8 cellular contexts compared by ENCODE assay signal in the genomic region with DNA sequence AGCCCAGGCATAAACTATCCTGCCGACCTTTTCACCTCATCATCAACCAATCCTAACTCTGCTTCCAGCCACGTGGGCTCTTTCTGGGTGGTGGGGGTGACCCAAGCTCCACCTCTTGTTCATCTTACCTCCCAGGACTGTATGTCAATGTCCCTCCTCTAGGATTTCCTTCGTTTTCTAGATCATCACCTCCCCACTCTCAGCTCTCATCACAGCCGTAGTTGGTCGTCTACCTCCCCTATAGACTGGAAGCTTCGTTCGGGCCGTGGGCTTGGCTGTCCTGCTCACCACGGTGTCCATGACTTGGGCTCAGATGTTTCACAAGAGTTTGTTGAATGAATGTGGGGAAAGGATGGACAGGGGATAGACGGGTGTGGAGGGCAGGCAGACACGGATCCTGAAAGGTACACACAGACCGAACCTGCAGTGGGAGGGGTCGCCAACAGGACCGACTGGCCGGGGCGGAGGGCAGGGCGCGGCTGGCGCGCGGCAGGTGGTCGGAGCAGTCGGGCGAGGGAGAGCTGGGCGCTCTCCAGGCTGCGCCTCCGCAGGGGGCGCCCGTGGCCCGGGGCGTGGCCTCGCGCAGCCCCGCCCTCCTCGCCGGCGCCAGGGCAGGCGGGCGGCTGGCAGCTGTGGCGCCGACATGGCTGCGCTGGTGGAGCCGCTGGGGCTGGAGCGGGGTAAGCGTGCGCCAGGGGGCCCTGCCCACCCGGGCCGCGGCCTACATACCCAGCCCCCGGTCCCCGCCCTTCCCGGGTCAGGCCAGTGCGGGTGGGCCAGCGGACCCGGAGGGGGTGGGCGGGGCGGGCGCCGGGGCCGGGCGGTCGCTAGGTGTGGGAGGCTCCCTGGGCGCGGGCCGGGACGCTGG. TPM values are rescaled to one million over a fixed set of nuclear protein-coding genes. Genes with fewer than 3 reads are reported as not detected.
DNase-seq lines count a peak whose midpoint lies in the region; ATAC-seq and TF ChIP-seq lines count a peak whose summit lies in the region.

A gene with protein sequence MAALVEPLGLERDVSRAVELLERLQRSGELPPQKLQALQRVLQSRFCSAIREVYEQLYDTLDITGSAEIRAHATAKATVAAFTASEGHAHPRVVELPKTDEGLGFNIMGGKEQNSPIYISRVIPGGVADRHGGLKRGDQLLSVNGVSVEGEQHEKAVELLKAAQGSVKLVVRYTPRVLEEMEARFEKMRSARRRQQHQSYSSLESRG (plus strand): TSS at position 609 of the 868 bp plus-strand sequence. CDS start 35 bp downstream, at position 644.

- peak; percentile 59 for TF ChIP-seq CTCF in C4-2B (conservative IDR thresholded peaks at IDR 0.05)
- TF ChIP-seq CTCF in foreskin fibroblast (IDR thresholded peaks at IDR 0.05; ENCODE audit: low read depth, low read length): peak; percentile 17
- peak; percentile 40 for TF ChIP-seq CTCF in neural progenitor cell (IDR thresholded peaks at IDR 0.05)

- DNase-seq in RPMI8226 (peak; percentile 76), foreskin fibroblast (peak; percentile 59 to 87), neural progenitor cell (ENCODE audit: low spot score) (peak; percentile 84)
- DNase-seq in activated effector memory CD4-positive, alpha-beta T cell treated with Interleukin-2 at 50 U/mL for 16 hours: peak; percentile 70

- no peaks in the 10 kb centered on the region for H3K9me3 Mint-ChIP-seq in neural progenitor cell

- H3K36me3 ChIP-seq in neural progenitor cell (no peaks in the 10 kb centered on the region), thymus (ENCODE audit: control insufficient read depth, insufficient read depth) (peaks cover 3% of the 10 kb centered on the region)

- no peak for TF ChIP-seq RAD21 in Ishikawa (IDR thresholded peaks at IDR 0.05; ENCODE audit: low read depth)

- H3K4me3 ChIP-seq in foreskin fibroblast (ENCODE audit: low read depth in 1 of 2, low read length in 2 of 2) (peak within 1 kb of the TSS; percentile 76 to 81), neural progenitor cell (peak within 1 kb of the TSS; percentile 96), thymus (ENCODE audit: low read length) (peak within 1 kb of the TSS; percentile 83)

- peaks cover 4% of the 10 kb centered on the region for H3K4me1 ChIP-seq in neural progenitor cell
- H3K4me1 ChIP-seq in thymus (ENCODE audit: control insufficient read depth, insufficient read depth, low read length): peaks cover 18% of the 10 kb centered on the region

- no peak for TF ChIP-seq EP300 in Ishikawa (IDR thresholded peaks at IDR 0.05; ENCODE audit: borderline replicate concordance)

- H3K4me3 Mint-ChIP-seq in neural progenitor cell: peak within 1 kb of the TSS; percentile 90

- peak within 1 kb of the TSS; percentile 99 for H3K4me2 ChIP-seq in neural progenitor cell

- WGBS in thymus: under 1% methylated on average over 66 of the region's 66 CpGs

- H3K27me3 Mint-ChIP-seq in neural progenitor cell (ENCODE audit: insufficient read depth, low read depth): peaks cover 7% of the 10 kb centered on the region

- H3K27ac ChIP-seq in C4-2B (peak within 1 kb of the TSS; percentile 71), neural progenitor cell (no peak within 1 kb of the TSS), thymus (ENCODE audit: low read depth) (peak within 1 kb of the TSS; percentile 9)

- no peaks in the 10 kb centered on the region for H3K79me2 ChIP-seq in neural progenitor cell (ENCODE audit: low read depth)

- peak; percentile 34 for ATAC-seq in GM19324 (IDR thresholded peaks at IDR 0.05; ENCODE audit: low FRiP score, unreplicated experiment)

- H3K27me3 ChIP-seq in neural progenitor cell (peaks cover 8% of the 10 kb centered on the region), thymus (ENCODE audit: control insufficient read depth, insufficient read depth) (no peaks in the 10 kb centered on the region)

- H3K4me1 Mint-ChIP-seq in neural progenitor cell: peaks cover 27% of the 10 kb centered on the region

- no peak within 1 kb of the TSS for H3K27ac Mint-ChIP-seq in neural progenitor cell

- peaks cover 37% of the 10 kb centered on the region for H4K20me1 ChIP-seq in neural progenitor cell (ENCODE audit: low read depth)

- no peaks in the 10 kb centered on the region for H3K9me3 ChIP-seq in neural progenitor cell (ENCODE audit: low read depth)
- no peaks in the 10 kb centered on the region for H3K9me3 ChIP-seq in thymus (ENCODE audit: control insufficient read depth)

- peaks cover 40% of the 10 kb centered on the region for H3F3A ChIP-seq in neural progenitor cell (ENCODE audit: low read depth)

- peak within 1 kb of the TSS; percentile 33 for H3K9ac ChIP-seq in neural progenitor cell

- H3K36me3 Mint-ChIP-seq in neural progenitor cell: peaks cover 10% of the 10 kb centered on the region

- H2AFZ ChIP-seq in neural progenitor cell (replicated peaks): peak within 1 kb of the TSS; percentile 97

TF ChIP-seq in Ishikawa, 13 proteins besides CTCF, POLR2A, EP300 and RAD21:
- TF ChIP-seq TEAD4 (IDR thresholded peaks at IDR 0.05) (no peak), ZBTB7A (IDR thresholded peaks at IDR 0.05; ENCODE audit: low read depth) (peak; percentile 57; the same call in 1 of the 2 replicates), TAF1 (IDR thresholded peaks at IDR 0.05; ENCODE audit: low read depth) (peak; percentile 18; the same call in 1 of the 2 replicates), USF1 (IDR thresholded peaks at IDR 0.05) (peak; percentile 95), YY1 (IDR thresholded peaks at IDR 0.05; ENCODE audit: low read depth) (peak; percentile 79), CEBPB (IDR thresholded peaks at IDR 0.05) (peak; percentile 66), EGR1 (IDR thresholded peaks at IDR 0.05) (no peak)
- TF ChIP-seq, protein P1, sequence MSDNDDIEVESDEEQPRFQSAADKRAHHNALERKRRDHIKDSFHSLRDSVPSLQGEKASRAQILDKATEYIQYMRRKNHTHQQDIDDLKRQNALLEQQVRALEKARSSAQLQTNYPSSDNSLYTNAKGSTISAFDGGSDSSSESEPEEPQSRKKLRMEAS (IDR thresholded peaks at IDR 0.05): peak; percentile 66; the same call in 1 of the 2 replicates

RNA-seq across cellular contexts. Expression of the gene that starts here (rescaled TPM):
- 9.2 and 9.7 TPM in 2 replicates for total RNA-seq in neural progenitor cell (ENCODE audit: low replicate concordance)
- polyA plus RNA-seq in thymus: 9.0 TPM
